ENCODE assay signal across 16 cellular contexts in the genomic region with DNA sequence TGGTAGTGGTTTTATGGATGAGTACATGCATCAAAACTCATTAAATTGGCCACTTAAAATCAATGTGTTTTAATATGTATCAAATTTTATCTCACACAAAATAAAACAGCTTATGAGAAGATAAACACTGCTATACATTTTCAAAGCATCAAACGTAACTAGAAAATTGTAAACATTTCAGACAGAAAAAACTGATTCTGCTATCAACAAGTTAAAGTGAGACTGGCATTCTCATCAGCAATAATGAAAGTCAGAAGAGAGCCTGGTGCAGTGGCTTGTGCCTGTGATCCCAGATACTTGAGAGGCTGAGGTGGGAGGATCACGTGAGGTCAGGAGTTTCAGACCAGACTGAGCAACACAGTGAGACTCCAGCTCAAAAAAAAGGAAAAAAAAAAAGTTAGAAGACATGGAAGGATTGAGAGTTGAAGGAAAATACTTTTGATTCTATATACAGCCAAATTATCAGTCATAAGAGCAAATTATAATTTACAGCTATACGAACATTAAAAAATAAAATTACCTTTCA. TPM values are rescaled to one million over a fixed set of nuclear protein-coding genes. Genes with fewer than 3 reads are reported as not detected.
DNase-seq lines count a peak whose midpoint lies in the region; ATAC-seq and TF ChIP-seq lines count a peak whose summit lies in the region.
"Had no signal": no experiment of that assay in that cellular context is flagged by ENCODE, and none has a peak within 500 bp of the region (broad histone marks: within the 10 kb centered on the region; RNA-seq: fewer than 3 reads in every experiment).

No MANE protein-coding gene starts in this region.

- no peak for ATAC-seq in central memory CD8-positive, alpha-beta T cell (replicated peaks; ENCODE audit: extremely low read depth, poor library complexity, severe bottlenecking)
- ATAC-seq in HG03469 (IDR thresholded peaks at IDR 0.05; ENCODE audit: unreplicated experiment): no peak
- ATAC-seq: mucosa of descending colon had no signal

- H3K27me3 Mint-ChIP-seq in central memory CD8-positive, alpha-beta T cell: no peaks in the 10 kb centered on the region
- no peaks in the 10 kb centered on the region for H3K27me3 Mint-ChIP-seq in progenitor cell of endocrine pancreas
- H3K27me3 Mint-ChIP-seq in T-helper 2 cell treated with Interferon-gamma antibody and Interleukin-4, amounts not matched to agents 5 μg/mL and 100 μg/mL, for 36 hours (ENCODE audit: low read depth): no peaks in the 10 kb centered on the region
- H3K27me3 Mint-ChIP-seq: activated naive CD4-positive, alpha-beta T cell treated with anti-CD3 and anti-CD28 coated beads, Interleukin-2, amount 10 ng/mL, durations not matched to agents 7 days and 5 days had no signal

- no peaks in the 10 kb centered on the region for H3K36me3 Mint-ChIP-seq in central memory CD8-positive, alpha-beta T cell (ENCODE audit: insufficient read depth)
- no peaks in the 10 kb centered on the region for H3K36me3 Mint-ChIP-seq in progenitor cell of endocrine pancreas (ENCODE audit: insufficient read depth)
- H3K36me3 Mint-ChIP-seq in T-helper 2 cell treated with Interferon-gamma antibody and Interleukin-4, amounts not matched to agents 5 μg/mL and 100 μg/mL, for 36 hours (ENCODE audit: low read depth): peaks cover 4% of the 10 kb centered on the region

- peaks cover 36% of the 10 kb centered on the region for H3K4me1 Mint-ChIP-seq in central memory CD8-positive, alpha-beta T cell
- H3K4me1 Mint-ChIP-seq in progenitor cell of endocrine pancreas (ENCODE audit: low read depth): peaks cover 24% of the 10 kb centered on the region
- H3K4me1 Mint-ChIP-seq in T-helper 2 cell treated with Interferon-gamma antibody and Interleukin-4, amounts not matched to agents 5 μg/mL and 100 μg/mL, for 36 hours (ENCODE audit: low read depth): peaks cover 13% of the 10 kb centered on the region

- DNase-seq in DMS53 (lab: John Stamatoyannopoulos, UW) (peak; percentile 5), DMS53 treated with DMSO at 0.1 percent for 48 hours (lab: John Stamatoyannopoulos, UW; ENCODE audit: unreplicated experiment) (no peak), OCI-M1 (lab: John Stamatoyannopoulos, UW) (peak; percentile 51), progenitor cell of endocrine pancreas (ENCODE audit: low spot score, unreplicated experiment) (no peak), D341Med (ENCODE audit: low spot score) (no peak)
- DNase-seq in central memory CD8-positive, alpha-beta T cell (ENCODE audit: low spot score in 2 of 2): no peak
- DNase-seq in T-helper 2 cell treated with Interferon-gamma antibody and Interleukin-4, amounts not matched to agents 5 μg/mL and 100 μg/mL, for 36 hours (ENCODE audit: low spot score): no peak
- DNase-seq: activated naive CD4-positive, alpha-beta T cell treated with anti-CD3 and anti-CD28 coated beads, Interleukin-2, amount 10 ng/mL, durations not matched to agents 7 days and 5 days; central memory CD4-positive, alpha-beta T cell; islet precursor cell; mucosa of descending colon; NCI-H2107; NCI-H774; transverse colon had no signal

- H3K27ac Mint-ChIP-seq in central memory CD8-positive, alpha-beta T cell (ENCODE audit: low read depth): peak overlapping the region; percentile 58
- peak overlapping the region; percentile 94 for H3K27ac Mint-ChIP-seq in progenitor cell of endocrine pancreas
- no peak overlapping the region for H3K27ac Mint-ChIP-seq in T-helper 2 cell treated with Interferon-gamma antibody and Interleukin-4, amounts not matched to agents 5 μg/mL and 100 μg/mL, for 36 hours
- H3K27ac Mint-ChIP-seq: activated naive CD4-positive, alpha-beta T cell treated with anti-CD3 and anti-CD28 coated beads, Interleukin-2, amount 10 ng/mL, durations not matched to agents 7 days and 5 days had no signal

- no peaks in the 10 kb centered on the region for H3K9me3 Mint-ChIP-seq in central memory CD8-positive, alpha-beta T cell
- no peaks in the 10 kb centered on the region for H3K9me3 Mint-ChIP-seq in progenitor cell of endocrine pancreas (ENCODE audit: low read depth)
- no peaks in the 10 kb centered on the region for H3K9me3 Mint-ChIP-seq in T-helper 2 cell treated with Interferon-gamma antibody and Interleukin-4, amounts not matched to agents 5 μg/mL and 100 μg/mL, for 36 hours
- H3K9me3 Mint-ChIP-seq: activated naive CD4-positive, alpha-beta T cell treated with anti-CD3 and anti-CD28 coated beads, Interleukin-2, amount 10 ng/mL, durations not matched to agents 7 days and 5 days had no signal

- no peak for TF ChIP-seq CTCF in progenitor cell of endocrine pancreas (IDR thresholded peaks at IDR 0.05; ENCODE audit: unreplicated experiment)

- H3K4me3 Mint-ChIP-seq in central memory CD8-positive, alpha-beta T cell: no peak overlapping the region
- no peak overlapping the region for H3K4me3 Mint-ChIP-seq in progenitor cell of endocrine pancreas (ENCODE audit: low read depth)
- H3K4me3 Mint-ChIP-seq in T-helper 2 cell treated with Interferon-gamma antibody and Interleukin-4, amounts not matched to agents 5 μg/mL and 100 μg/mL, for 36 hours: no peak overlapping the region

RNA-seq across cellular contexts. Expression of gene TBCK, which starts 2.9 kb away (rescaled TPM):
- 77.8 and 83.1 TPM in 2 replicates for total RNA-seq in progenitor cell of endocrine pancreas

RNA-seq across cellular contexts. Expression of gene AIMP1, which starts 3.3 kb away (rescaled TPM):
- 34.0 and 36.3 TPM in 2 replicates for total RNA-seq in progenitor cell of endocrine pancreas

RNA-seq across cellular contexts. Expression of gene GIMD1, which starts 55.5 kb away (rescaled TPM):
- not detected in 2 replicates for total RNA-seq in progenitor cell of endocrine pancreas
- total RNA-seq: HT1080, mucosa of descending colon, transverse colon had no signal

Comparison
In these comparisons a context has a peak if more than half of its experiments do, and no peak if none do; other contexts are left out.
1. DNase-seq: peak in DMS53 (single experiment) and OCI-M1 (single experiment); none in DMS53 treated with DMSO at 0.1 percent for 48 hours (single experiment), central memory CD8-positive, alpha-beta T cell (0 of 2), progenitor cell of endocrine pancreas (single experiment), T-helper 2 cell treated with Interferon-gamma antibody and Interleukin-4, amounts not matched to agents 5 μg/mL and 100 μg/mL, for 36 hours (single experiment) and D341Med (single experiment).